In the genomic region with DNA sequence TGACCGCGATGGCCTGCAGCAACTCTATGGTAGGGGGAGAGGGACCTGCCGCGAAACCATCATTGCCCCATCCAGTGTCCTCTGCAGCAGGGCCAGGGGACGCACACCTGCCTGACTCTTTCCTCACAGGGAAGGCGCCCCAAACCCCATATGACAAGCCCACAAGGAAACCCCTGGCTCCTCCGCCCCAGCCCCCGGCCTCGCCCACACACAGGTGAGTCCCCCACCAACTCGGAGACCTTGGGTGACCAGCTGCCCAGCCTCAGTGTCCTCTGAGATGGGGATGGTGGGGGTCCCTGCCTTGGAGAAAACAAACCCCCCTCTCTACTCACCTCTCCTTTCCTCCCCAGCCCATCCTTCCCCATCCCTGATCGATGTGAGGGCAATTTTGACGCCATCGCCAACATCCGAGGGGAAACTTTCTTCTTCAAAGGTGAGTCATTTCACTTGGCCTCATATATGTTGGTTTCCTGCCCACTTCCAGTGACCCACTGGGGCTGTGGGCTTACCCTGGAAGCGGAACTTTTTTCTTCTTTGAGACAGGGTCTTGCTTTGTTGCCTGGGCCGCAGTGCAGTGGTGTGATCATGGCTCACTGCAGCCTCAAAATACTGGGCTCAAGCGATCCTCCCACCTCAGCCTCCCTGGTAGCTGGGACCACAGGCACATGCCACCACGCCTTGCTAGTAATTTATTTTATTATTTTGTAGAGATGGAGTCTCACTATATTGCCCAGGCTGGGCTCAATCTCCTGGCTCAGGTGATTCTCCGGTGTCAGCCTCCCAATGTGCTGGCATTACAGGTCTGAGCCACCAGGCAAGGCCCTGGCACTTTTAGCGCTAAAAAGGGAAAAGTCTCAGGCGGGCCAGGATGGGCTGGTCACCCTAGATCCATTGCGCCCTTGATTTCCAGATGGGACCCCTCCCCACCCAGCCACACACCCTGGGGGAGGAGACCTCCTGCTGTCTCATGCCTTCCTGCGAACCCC, we compare ENCODE assay signal across 12 cellular contexts. TPM values are rescaled to one million over a fixed set of nuclear protein-coding genes. Genes with fewer than 3 reads are reported as not detected.
DNase-seq lines count a peak whose midpoint lies in the region; ATAC-seq and TF ChIP-seq lines count a peak whose summit lies in the region.
"Had no signal": no experiment of that assay in that cellular context is flagged by ENCODE, and none has a peak within 500 bp of the region (broad histone marks: within the 10 kb centered on the region; RNA-seq: fewer than 3 reads in every experiment).

No MANE protein-coding gene starts in this region.

- 90 to 91% methylated on average over 13 to 22 of the region's 23 CpGs for WGBS in body of pancreas, 2 donors

- intact Hi-C loops in activated CD4-positive, alpha-beta T cell treated with anti-CD3 and anti-CD28 coated beads for 36 hours (cut with DNase I, micrococcal nuclease): loop anchor here (1.0 to 5.0 kb wide), 3 partner anchors 35 to 54 kb away; a partner anchor contains a TSS
- intact Hi-C loops in body of pancreas (cut with DNase I): loop anchor here (10.0 kb wide), 1 partner anchor 57 kb away; a partner anchor contains a TSS

- no peaks in the 10 kb centered on the region for H3K27me3 Mint-ChIP-seq in activated CD4-positive, alpha-beta T cell treated with anti-CD3 and anti-CD28 coated beads for 36 hours
- H3K27me3 Mint-ChIP-seq in T-helper 17 cell: no peaks in the 10 kb centered on the region

- H3K4me3 ChIP-seq in fibroblast of the aortic adventitia (ENCODE audit: low read depth, low read length) (peak overlapping the region; percentile 87), skeletal muscle satellite cell (ENCODE audit: low read length) (peak overlapping the region; percentile 90), body of pancreas (peak overlapping the region in 1 of 2 donors; percentile 78)

- H3K27ac Mint-ChIP-seq in activated CD4-positive, alpha-beta T cell treated with anti-CD3 and anti-CD28 coated beads for 36 hours: peak overlapping the region; percentile 60
- H3K27ac Mint-ChIP-seq in T-helper 17 cell: peak overlapping the region; percentile 74

- H3K4me1 ChIP-seq in skeletal muscle satellite cell (ENCODE audit: control insufficient read depth, insufficient read depth, low read length): peaks cover 18% of the 10 kb centered on the region
- peaks cover 26% of the 10 kb centered on the region for H3K4me1 ChIP-seq in body of pancreas

- POLR2A ChIA-PET in activated CD4-positive, alpha-beta T cell treated with anti-CD3 and anti-CD28 coated beads for 36 hours (lab: Charles Lee): interaction anchor here (1.0 kb wide), 1 partner anchor 72 kb away, joined by 3 read pairs; no protein-coding TSS in a partner anchor

- TF ChIP-seq POLR2A in body of pancreas (IDR thresholded peaks at IDR 0.05): no peak

- peaks cover 53% of the 10 kb centered on the region for H3K4me1 Mint-ChIP-seq in activated CD4-positive, alpha-beta T cell treated with anti-CD3 and anti-CD28 coated beads for 36 hours
- peaks cover 24% of the 10 kb centered on the region for H3K4me1 Mint-ChIP-seq in T-helper 17 cell

- H3K4me3 Mint-ChIP-seq in activated CD4-positive, alpha-beta T cell treated with anti-CD3 and anti-CD28 coated beads for 36 hours: peak overlapping the region; percentile 84
- H3K4me3 Mint-ChIP-seq in T-helper 17 cell: peak overlapping the region; percentile 21

- peak overlapping the region; percentile 99 for H3K4me2 ChIP-seq in skeletal muscle satellite cell (ENCODE audit: low read length)

- ATAC-seq in activated CD4-positive, alpha-beta T cell treated with anti-CD3 and anti-CD28 coated beads for 36 hours: no peak
- no peak for ATAC-seq in T-helper 17 cell
- ATAC-seq in GM19395 (IDR thresholded peaks at IDR 0.05; ENCODE audit: unreplicated experiment): no peak
- no peak for ATAC-seq in body of pancreas

- CTCF ChIA-PET in activated CD4-positive, alpha-beta T cell treated with anti-CD3 and anti-CD28 coated beads for 36 hours (lab: Charles Lee): interaction anchor here (0.9 to 4.0 kb wide), 10 partner anchors 14 to 132 kb away, joined by 3 to 83 read pairs (median 6); a partner anchor contains a TSS

- H3K9me3 ChIP-seq in T-helper 17 cell (ENCODE audit: control insufficient read depth, low read length, poor library complexity, severe bottlenecking) (no peaks in the 10 kb centered on the region), skeletal muscle satellite cell (replicated peaks; ENCODE audit: low read length) (no peaks in the 10 kb centered on the region), body of pancreas (no peaks in the 10 kb centered on the region)

- TF ChIP-seq CTCF in fibroblast of the aortic adventitia (IDR thresholded peaks at IDR 0.05; ENCODE audit: insufficient read depth, low read length): no peak
- no peak for TF ChIP-seq CTCF in body of pancreas (IDR thresholded peaks at IDR 0.05)

- H3K36me3 Mint-ChIP-seq in activated CD4-positive, alpha-beta T cell treated with anti-CD3 and anti-CD28 coated beads for 36 hours (ENCODE audit: low read depth): peaks cover 13% of the 10 kb centered on the region
- peaks cover 5% of the 10 kb centered on the region for H3K36me3 Mint-ChIP-seq in T-helper 17 cell (ENCODE audit: low read depth)

- H3K9ac ChIP-seq in skeletal muscle satellite cell (ENCODE audit: low read depth, low read length): peak overlapping the region; percentile 95

- H3K27ac ChIP-seq in body of pancreas: no peak overlapping the region

- H3K27me3 ChIP-seq in skeletal muscle satellite cell (ENCODE audit: control insufficient read depth, insufficient read depth, low read length): peaks cover 4% of the 10 kb centered on the region
- H3K27me3 ChIP-seq in body of pancreas: no peaks in the 10 kb centered on the region

- H3K36me3 ChIP-seq in skeletal muscle satellite cell (ENCODE audit: insufficient read depth, low read length) (no peaks in the 10 kb centered on the region), body of pancreas (replicated peaks in 1 of 2; ENCODE audit: insufficient read depth in 1 of 2, low read depth in 2 of 2) (no peaks in the 10 kb centered on the region)

- no peaks in the 10 kb centered on the region for H3K9me3 Mint-ChIP-seq in activated CD4-positive, alpha-beta T cell treated with anti-CD3 and anti-CD28 coated beads for 36 hours (ENCODE audit: low read depth)

- DNase-seq in activated CD4-positive, alpha-beta T cell treated with anti-CD3 and anti-CD28 coated beads for 36 hours: no peak
- DNase-seq in activated CD4-positive, alpha-beta T cell treated with anti-CD3 and anti-CD28 coated beads for 4 hours: no peak
- DNase-seq in T-helper 17 cell (no peak), fibroblast of the aortic adventitia (ENCODE audit: low read depth) (no peak), body of pancreas (no peak), NCI-H1092 treated with DMSO at 0.1 percent for 48 hours (lab: John Stamatoyannopoulos, UW) (no peak)
- DNase-seq: effector CD8-positive, alpha-beta T cell; NK-92 treated with Interleukin-12 subunit alpha and Interleukin-12 subunit beta, amount 100 ng/mL, for 24 hours; stimulated activated CD4-positive, alpha-beta T cell treated with anti-CD3 and anti-CD28 coated beads, Interleukin-4, amount 100 ng/mL, for 1 hour had no signal

RNA-seq across cellular contexts. Expression of a gene that starts 8.0 kb away (rescaled TPM):
- 1,000 to 10,000 TPM; 1,864 to 2,360 TPM for total RNA-seq in activated CD4-positive, alpha-beta T cell treated with anti-CD3 and anti-CD28 coated beads for 36 hours
- total RNA-seq in T-helper 17 cell (1,000 to 10,000 TPM; 1,099 to 1,147 TPM), fibroblast of the aortic adventitia (ENCODE audit: low replicate concordance) (7.6 and 7.8 TPM in 2 replicates), body of pancreas (100 to 1,000 TPM; 184 to 238 TPM)
- 28.4 and 50.2 TPM in 2 replicates for total RNA-seq in skeletal muscle satellite cell (2012; rRNA removed)

RNA-seq across cellular contexts. Expression of a gene that starts 11.1 kb away (rescaled TPM):
- total RNA-seq in activated CD4-positive, alpha-beta T cell treated with anti-CD3 and anti-CD28 coated beads for 36 hours: under 1 TPM; 0.55 to 0.91 TPM
- total RNA-seq in T-helper 17 cell (1 to 10 TPM; 1.4 to 1.5 TPM), fibroblast of the aortic adventitia (ENCODE audit: low replicate concordance) (not detected in 2 replicates), body of pancreas (under 1 TPM; under 0.01 to 0.99 TPM)
- total RNA-seq in skeletal muscle satellite cell (2012; rRNA removed): under 0.01 TPM in 2 replicates

RNA-seq across cellular contexts. Expression of a gene that starts 20.7 kb away (rescaled TPM):
- total RNA-seq in activated CD4-positive, alpha-beta T cell treated with anti-CD3 and anti-CD28 coated beads for 36 hours: 1 to 10 TPM in 1 of 2 experiments, under 1 TPM in 1; 0.58 to 1.2 TPM
- not detected for total RNA-seq in T-helper 17 cell
- total RNA-seq in fibroblast of the aortic adventitia (ENCODE audit: low replicate concordance): not detected in 2 replicates
- under 0.01 and 0.44 TPM in 2 replicates for total RNA-seq in skeletal muscle satellite cell (2012; rRNA removed)
- 100 to 1,000 TPM; 132 to 357 TPM for total RNA-seq in body of pancreas
- total RNA-seq: mesenteric fat pad had no signal

RNA-seq across cellular contexts. Expression of a gene that starts 33.6 kb away (rescaled TPM):
- 10 to 100 TPM; 46.9 to 50.2 TPM for total RNA-seq in activated CD4-positive, alpha-beta T cell treated with anti-CD3 and anti-CD28 coated beads for 36 hours
- total RNA-seq in T-helper 17 cell: 10 to 100 TPM; 21.3 to 23.7 TPM
- 16.3 and 30.2 TPM in 2 replicates for total RNA-seq in fibroblast of the aortic adventitia (ENCODE audit: low replicate concordance)
- total RNA-seq in skeletal muscle satellite cell (2012; rRNA removed): 14.0 and 16.7 TPM in 2 replicates
- 10 to 100 TPM; 11.7 to 21.8 TPM for total RNA-seq in body of pancreas

RNA-seq across cellular contexts. Expression of a gene that starts 33.7 kb away (rescaled TPM):
- total RNA-seq in activated CD4-positive, alpha-beta T cell treated with anti-CD3 and anti-CD28 coated beads for 36 hours: 10 to 100 TPM; 30.0 to 30.7 TPM
- total RNA-seq in T-helper 17 cell (10 to 100 TPM; 10.6 to 14.4 TPM), fibroblast of the aortic adventitia (ENCODE audit: low replicate concordance) (40.6 and 45.6 TPM in 2 replicates), body of pancreas (10 to 100 TPM in 1 of 2 donors, 1 to 10 TPM in 1; 6.9 to 15.3 TPM)
- 6.3 and 9.4 TPM in 2 replicates for total RNA-seq in skeletal muscle satellite cell (2012; rRNA removed)

Comparison
In these comparisons a context has a peak if more than half of its experiments do, and no peak if none do; other contexts are left out.
1. RNA of a gene that starts 8.0 kb away (total RNA-seq): 1,864 to 2,360 TPM in activated CD4-positive, alpha-beta T cell treated with anti-CD3 and anti-CD28 coated beads for 36 hours, 1,099 to 1,147 TPM in T-helper 17 cell and 184 to 238 TPM in body of pancreas; 7.6 to 7.8 TPM in fibroblast of the aortic adventitia; every median in the first group is over 10 times any median in the second.
2. RNA of a gene that starts 20.7 kb away (total RNA-seq): 132 to 357 TPM in body of pancreas; 0.58 to 1.2 TPM in activated CD4-positive, alpha-beta T cell treated with anti-CD3 and anti-CD28 coated beads for 36 hours, not detected in T-helper 17 cell and not detected in fibroblast of the aortic adventitia; every median in the first group is over 10 times any median in the second.